Comparison of ENCODE assay signal across 8 cellular contexts in genomic region chr1:150629115-150629928, GRCh38. TPM values are rescaled to one million over a fixed set of nuclear protein-coding genes. Genes with fewer than 3 reads are reported as not detected.
DNase-seq lines count a peak whose midpoint lies in the region; ATAC-seq and TF ChIP-seq lines count a peak whose summit lies in the region.

TSS of gene ENSA (minus strand) at chr1:150629612. CDS start at chr1:150629470, 142 bp downstream.

- POLR2A ChIA-PET in activated CD4-positive, alpha-beta T cell treated with anti-CD3 and anti-CD28 coated beads, Interleukin-2, amount 10 ng/mL, durations not matched to agents 7 days and 5 days (lab: Charles Lee): interaction anchor here (0.6 to 1.7 kb wide), 6 partner anchors 50 to 331 kb away, joined by 3 to 9 read pairs (median 4); partner anchors contain the start of genes GOLPH3L and MCL1

- no peaks in the 10 kb centered on the region for H3K27me3 Mint-ChIP-seq in activated CD4-positive, alpha-beta T cell treated with anti-CD3 and anti-CD28 coated beads, Interleukin-2, amount 10 ng/mL, durations not matched to agents 7 days and 5 days

- peak within 1 kb of the TSS; percentile 78 for H3K27ac ChIP-seq in C4-2B

- intact Hi-C loops in left colon (cut with DNase I, micrococcal nuclease): loop anchor here in 1 of 2 donors (10.0 kb wide), 1 partner anchor 75 kb away; no protein-coding TSS in a partner anchor

- DNase-seq in NCI-H69 (lab: John Stamatoyannopoulos, UW) (peak; percentile 100), cortex of kidney (lab: John Stamatoyannopoulos, UW) (peak; percentile 47), left colon (peak; percentile 95 to 99)
- peak; percentile 98 for DNase-seq in activated CD4-positive, alpha-beta T cell treated with anti-CD3 and anti-CD28 coated beads, Interleukin-2, amount 10 ng/mL, durations not matched to agents 7 days and 5 days
- peak; percentile 97 for DNase-seq in stimulated activated CD4-positive, alpha-beta T cell treated with anti-CD3 and anti-CD28 coated beads, Interleukin-1b, Interleukin-23, amount 100 ng/mL, for 48 hours

- CTCF ChIA-PET in activated CD4-positive, alpha-beta T cell treated with anti-CD3 and anti-CD28 coated beads, Interleukin-2, amount 10 ng/mL, durations not matched to agents 7 days and 5 days (lab: Charles Lee): interaction anchor here (0.8 to 3.7 kb wide), 13 partner anchors 8 to 742 kb away, joined by 3 to 22 read pairs (median 3); partner anchors contain the start of gene MINDY1

- no peak for TF ChIP-seq CTCF in C4-2B (conservative IDR thresholded peaks at IDR 0.05)

- H3K9me3 Mint-ChIP-seq in activated CD4-positive, alpha-beta T cell treated with anti-CD3 and anti-CD28 coated beads, Interleukin-2, amount 10 ng/mL, durations not matched to agents 7 days and 5 days: no peaks in the 10 kb centered on the region

- no peak within 1 kb of the TSS for H3K27ac Mint-ChIP-seq in activated CD4-positive, alpha-beta T cell treated with anti-CD3 and anti-CD28 coated beads, Interleukin-2, amount 10 ng/mL, durations not matched to agents 7 days and 5 days

- no peak within 1 kb of the TSS for H3K4me3 Mint-ChIP-seq in activated CD4-positive, alpha-beta T cell treated with anti-CD3 and anti-CD28 coated beads, Interleukin-2, amount 10 ng/mL, durations not matched to agents 7 days and 5 days

- H3K4me1 Mint-ChIP-seq in activated CD4-positive, alpha-beta T cell treated with anti-CD3 and anti-CD28 coated beads, Interleukin-2, amount 10 ng/mL, durations not matched to agents 7 days and 5 days: peaks cover 27% of the 10 kb centered on the region

- peaks cover 27% of the 10 kb centered on the region for H3K36me3 Mint-ChIP-seq in activated CD4-positive, alpha-beta T cell treated with anti-CD3 and anti-CD28 coated beads, Interleukin-2, amount 10 ng/mL, durations not matched to agents 7 days and 5 days (ENCODE audit: low read depth)

- ATAC-seq in GM19372 (IDR thresholded peaks at IDR 0.05; ENCODE audit: low read depth, unreplicated experiment): peak; percentile 86
- ATAC-seq in HG03521 (IDR thresholded peaks at IDR 0.05; ENCODE audit: unreplicated experiment): peak; percentile 88
- peak; percentile 89 for ATAC-seq in left colon

RNA-seq across cellular contexts. Expression of gene ENSA, which starts in this region (rescaled TPM):
- 100 to 1,000 TPM; 192 to 193 TPM for total RNA-seq in activated CD4-positive, alpha-beta T cell treated with anti-CD3 and anti-CD28 coated beads, Interleukin-2, amount 10 ng/mL, durations not matched to agents 7 days and 5 days
- total RNA-seq in left colon: 100 to 1,000 TPM; 175 to 222 TPM

Comparison
In these comparisons a context has a peak if more than half of its experiments do, and no peak if none do; other contexts are left out.
1. Peak in every context shown above with its lines: DNase-seq, ATAC-seq and H3K27ac ChIP-seq.
2. DNase-seq: peak in every context shown above with its lines; median percentile 100 in NCI-H69; 98 in activated CD4-positive, alpha-beta T cell treated with anti-CD3 and anti-CD28 coated beads, Interleukin-2, amount 10 ng/mL, durations not matched to agents 7 days and 5 days; 97 in left colon; 97 in stimulated activated CD4-positive, alpha-beta T cell treated with anti-CD3 and anti-CD28 coated beads, Interleukin-1b, Interleukin-23, amount 100 ng/mL, for 48 hours; 47 in cortex of kidney.